In genomic region chr2:150674283-150674682, GRCh38 we compare ENCODE assay signal across 19 cellular contexts.
"Had no signal": no experiment of that assay in that cellular context is flagged by ENCODE, and none has a peak within 500 bp of the region (broad histone marks: within the 10 kb centered on the region; RNA-seq: fewer than 3 reads in every experiment).

No MANE protein-coding gene starts in this region.

- H3K27ac ChIP-seq: body of pancreas, dorsolateral prefrontal cortex, epithelial cell of prostate, thyroid gland had no signal

- H3K36me3 ChIP-seq: thyroid gland had no signal

- DNase-seq: activated CD4-positive, alpha-beta T cell treated with anti-CD3 and anti-CD28 coated beads, Interleukin-2, amount 10 ng/mL, durations not matched to agents 24 days and 14 days; activated CD8-positive, alpha-beta T cell treated with anti-CD3 and anti-CD28 coated beads for 36 hours; activated naive CD4-positive, alpha-beta T cell; activated naive CD8-positive, alpha-beta T cell treated with anti-CD3 and anti-CD28 coated beads for 36 hours; activated T-cell treated with anti-CD3 and anti-CD28 coated beads, Interleukin-2, amount 50 U/mL, for 1 hour; amygdala; body of pancreas; dorsolateral prefrontal cortex; endodermal cell; left cardiac atrium; stimulated activated CD4-positive, alpha-beta T cell treated with anti-CD3 and anti-CD28 coated beads, Interleukin-4, amount 100 ng/mL, for 4 hours; stimulated activated naive B cell treated with anti-CD40 and anti-IgM and Interleukin-4, amounts not matched to agents 10 μg/mL and 1 μg/mL and 100 μg/mL, for 72 hours; T-cell; thyroid gland had no signal

- H3K4me1 ChIP-seq: body of pancreas, thyroid gland had no signal

- ATAC-seq: activated CD8-positive, alpha-beta T cell treated with anti-CD3 and anti-CD28 coated beads for 36 hours; activated T-helper 17 cell treated with anti-CD3 and anti-CD28 coated beads, Interleukin-2, amount 50 U/mL, for 72 hours; body of pancreas; left cardiac atrium; natural killer cell treated with Interleukin-12 subunit alpha and Interleukin-12 subunit beta and Interleukin-15 and Interleukin-18, amount 100 ng/mL, for 72 hours; sciatic nerve; stimulated activated naive B cell treated with anti-CD40 and anti-IgM and Interleukin-4, amounts not matched to agents 10 μg/mL and 1 μg/mL and 100 μg/mL, for 72 hours; T-cell had no signal

- H3K27me3 ChIP-seq: body of pancreas, dorsolateral prefrontal cortex, thyroid gland had no signal

- H3K4me3 ChIP-seq: body of pancreas, dorsolateral prefrontal cortex, lung, thyroid gland had no signal

- H3K9me3 ChIP-seq: body of pancreas, thyroid gland had no signal
